ENCODE assay signal across 8 cellular contexts in genomic region chr2:98912221-98912851, GRCh38. TPM values are rescaled to one million over a fixed set of nuclear protein-coding genes. Genes with fewer than 3 reads are reported as not detected.
DNase-seq lines count a peak whose midpoint lies in the region; ATAC-seq and TF ChIP-seq lines count a peak whose summit lies in the region.

No MANE protein-coding gene starts in this region.

- ATAC-seq in RWPE2 (ENCODE audit: low read depth) (peak; percentile 56), GM21515 (IDR thresholded peaks at IDR 0.05; ENCODE audit: unreplicated experiment) (no peak), HG03442 (IDR thresholded peaks at IDR 0.05; ENCODE audit: unreplicated experiment) (no peak), GM19023 (IDR thresholded peaks at IDR 0.05; ENCODE audit: unreplicated experiment) (no peak)
- no peak for ATAC-seq in stimulated activated effector memory CD8-positive, alpha-beta T cell treated with anti-CD3 and anti-CD28 coated beads, Interleukin-12 subunit alpha, Interleukin-12 subunit beta, amount 100 ng/mL, for 72 hours

- no peaks in the 10 kb centered on the region for H3K36me3 Mint-ChIP-seq in stimulated activated effector memory CD8-positive, alpha-beta T cell treated with anti-CD3 and anti-CD28 coated beads, Interleukin-12 subunit alpha, Interleukin-12 subunit beta, amount 100 ng/mL, for 72 hours

- H3K4me3 ChIP-seq in RWPE2 (ENCODE audit: severe bottlenecking) (no peak overlapping the region), fibroblast of villous mesenchyme (ENCODE audit: low read depth, low read length) (no peak overlapping the region)

- no peaks in the 10 kb centered on the region for H3K36me3 ChIP-seq in RWPE2 (ENCODE audit: low read depth)

- H3K9me3 Mint-ChIP-seq in stimulated activated effector memory CD8-positive, alpha-beta T cell treated with anti-CD3 and anti-CD28 coated beads, Interleukin-12 subunit alpha, Interleukin-12 subunit beta, amount 100 ng/mL, for 72 hours = no peaks in the 10 kb centered on the region

- peak overlapping the region; percentile 2 for H3K27ac Mint-ChIP-seq in stimulated activated effector memory CD8-positive, alpha-beta T cell treated with anti-CD3 and anti-CD28 coated beads, Interleukin-12 subunit alpha, Interleukin-12 subunit beta, amount 100 ng/mL, for 72 hours

- H3K27ac ChIP-seq in RWPE2 (ENCODE audit: poor library complexity, severe bottlenecking) = peak overlapping the region; percentile 98

- H3K9me3 ChIP-seq in RWPE2 (ENCODE audit: severe bottlenecking) = no peaks in the 10 kb centered on the region

- DNase-seq in HPDE6-E6E7 (ENCODE audit: extremely low spot score) (peak; percentile 74), RWPE2 (ENCODE audit: low spot score) (peak; percentile 94), fibroblast of villous mesenchyme (ENCODE audit: low read depth) (peak; percentile 38), UCSD-AML1 (lab: John Stamatoyannopoulos, UW; ENCODE audit: unreplicated experiment) (no peak)
- no peak for DNase-seq in stimulated activated effector memory CD8-positive, alpha-beta T cell treated with anti-CD3 and anti-CD28 coated beads, Interleukin-12 subunit alpha, Interleukin-12 subunit beta, amount 100 ng/mL, for 72 hours (ENCODE audit: low spot score in 2 of 2)

- peaks cover 86% of the 10 kb centered on the region for H3K4me1 ChIP-seq in RWPE2 (ENCODE audit: insufficient read depth, poor library complexity, severe bottlenecking)

- TF ChIP-seq CTCF in RWPE2 (IDR thresholded peaks at IDR 0.05; ENCODE audit: poor library complexity, severe bottlenecking) (no peak), fibroblast of villous mesenchyme (IDR thresholded peaks at IDR 0.05; ENCODE audit: insufficient read depth, low read depth, low read length) (no peak)

- no peaks in the 10 kb centered on the region for H3K27me3 ChIP-seq in RWPE2 (ENCODE audit: insufficient read depth, poor library complexity, severe bottlenecking)

- H3K4me1 Mint-ChIP-seq in stimulated activated effector memory CD8-positive, alpha-beta T cell treated with anti-CD3 and anti-CD28 coated beads, Interleukin-12 subunit alpha, Interleukin-12 subunit beta, amount 100 ng/mL, for 72 hours = peaks cover 59% of the 10 kb centered on the region

- peak overlapping the region; percentile 20 for H3K4me3 Mint-ChIP-seq in stimulated activated effector memory CD8-positive, alpha-beta T cell treated with anti-CD3 and anti-CD28 coated beads, Interleukin-12 subunit alpha, Interleukin-12 subunit beta, amount 100 ng/mL, for 72 hours

RNA-seq across cellular contexts. Expression of gene CRACDL, which starts 23.7 kb away (rescaled TPM):
- not detected in 2 replicates for total RNA-seq in fibroblast of villous mesenchyme

Comparison
In these comparisons a context has a peak if more than half of its experiments do, and no peak if none do; other contexts are left out.
1. DNase-seq: peak in HPDE6-E6E7 (single experiment), RWPE2 (single experiment) and fibroblast of villous mesenchyme (single experiment); none in stimulated activated effector memory CD8-positive, alpha-beta T cell treated with anti-CD3 and anti-CD28 coated beads, Interleukin-12 subunit alpha, Interleukin-12 subunit beta, amount 100 ng/mL, for 72 hours (0 of 2) and UCSD-AML1 (single experiment).